10 cellular contexts compared by ENCODE assay signal in the genomic region with DNA sequence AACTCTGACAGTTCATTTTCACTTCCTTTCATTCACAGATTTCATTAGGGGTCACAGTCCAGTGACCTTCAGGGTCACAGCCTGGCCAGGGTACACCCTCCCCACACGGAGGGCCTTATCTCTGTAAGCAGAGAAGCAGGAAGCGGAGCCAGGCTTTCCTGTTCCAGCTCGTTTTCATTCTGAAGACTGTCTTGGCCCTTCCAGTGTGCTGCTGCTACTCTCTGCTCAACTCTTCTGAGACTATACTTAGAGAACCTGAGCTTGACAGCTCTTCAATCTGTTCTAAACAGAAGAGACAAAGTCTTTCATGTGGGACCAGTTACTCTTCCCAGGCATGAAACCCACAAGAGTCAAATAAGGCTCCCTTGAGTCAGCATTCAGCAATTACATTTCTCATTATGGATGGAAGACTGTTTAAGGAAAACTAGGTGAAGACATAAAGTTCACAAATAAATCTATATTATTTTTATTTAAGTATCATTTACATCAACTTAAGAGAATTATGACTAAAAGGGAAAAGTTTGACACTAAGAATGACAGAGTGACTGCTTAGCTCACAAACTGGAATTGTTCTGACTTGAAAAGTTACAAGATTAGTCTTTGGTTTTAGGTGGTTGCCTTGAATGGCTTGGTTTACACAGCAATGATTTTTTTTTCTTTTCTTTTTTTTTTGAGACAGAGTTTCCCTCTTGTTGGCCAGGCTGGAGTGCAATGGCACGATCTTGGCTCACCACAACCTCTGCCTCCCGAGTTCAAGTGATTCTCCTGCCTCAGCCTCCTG. TPM values are rescaled to one million over a fixed set of nuclear protein-coding genes. Genes with fewer than 3 reads are reported as not detected.
A peak's percentile ranks its signal among the peaks of the same experiment; 100 is the strongest.
DNase-seq lines count a peak whose midpoint lies in the region; ATAC-seq and TF ChIP-seq lines count a peak whose summit lies in the region.
"Had no signal": no experiment of that assay in that cellular context is flagged by ENCODE, and none has a peak within 500 bp of the region (broad histone marks: within the 10 kb centered on the region; RNA-seq: fewer than 3 reads in every experiment).

No MANE protein-coding gene starts in this region.

- H3K27ac ChIP-seq in endodermal cell (ENCODE audit: low read depth, low read length) (no peak overlapping the region), brain microvascular endothelial cell (no peak overlapping the region)
- no peak overlapping the region for H3K27ac ChIP-seq in effector memory CD4-positive, alpha-beta T cell (ENCODE audit: insufficient read depth, low read length, poor library complexity, severe bottlenecking)
- H3K27ac ChIP-seq: SJSA1 had no signal

- H3K9me3 ChIP-seq in endodermal cell (ENCODE audit: control insufficient read depth, low read length), result no peaks in the 10 kb centered on the region
- H3K9me3 ChIP-seq in effector memory CD4-positive, alpha-beta T cell (ENCODE audit: control insufficient read depth, low read length), result no peaks in the 10 kb centered on the region

- H3K4me3 ChIP-seq in endodermal cell (ENCODE audit: low read length) (no peak overlapping the region), brain microvascular endothelial cell (ENCODE audit: low read depth, low read length) (no peak overlapping the region)
- no peak overlapping the region for H3K4me3 ChIP-seq in effector memory CD4-positive, alpha-beta T cell (ENCODE audit: insufficient read depth, low read depth, low read length, poor library complexity, severe bottlenecking)
- H3K4me3 ChIP-seq: SJSA1 had no signal

- TF ChIP-seq CTCF in GM13976 (IDR thresholded peaks at IDR 0.05; ENCODE audit: borderline replicate concordance, control extremely low read depth, extremely low read depth, insufficient read depth, missing control alignments) (no peak), endodermal cell (conservative IDR thresholded peaks at IDR 0.05) (no peak), progenitor cell of endocrine pancreas (IDR thresholded peaks at IDR 0.05; ENCODE audit: unreplicated experiment) (no peak), brain microvascular endothelial cell (IDR thresholded peaks at IDR 0.05; ENCODE audit: low read depth, low read length, missing control alignments) (no peak)

- peaks cover 39% of the 10 kb centered on the region for H3K27me3 ChIP-seq in endodermal cell (ENCODE audit: control insufficient read depth, insufficient read depth, low read length, poor library complexity, severe bottlenecking)
- H3K27me3 ChIP-seq in effector memory CD4-positive, alpha-beta T cell (replicated peaks; ENCODE audit: control insufficient read depth, insufficient read depth, low read length, poor library complexity, severe bottlenecking), result peaks cover 15% of the 10 kb centered on the region
- peaks cover 49% of the 10 kb centered on the region for H3K27me3 ChIP-seq in brain microvascular endothelial cell (replicated peaks)

- WGBS in endodermal cell (ENCODE audit: insufficient coverage in 1 of 2, insufficient read length in 1 of 2), 2 experiments, result 58 to 64% methylated on average over 5 of the region's 5 CpGs

- in situ Hi-C loops in GM13976 (cut with MboI; ENCODE audit: low sequenced_read_pairs, unreplicated experiment), result no loop called here
- in situ Hi-C loops in brain microvascular endothelial cell (cut with HindIII; ENCODE audit: low pct_ligation_motif_present, low sequenced_read_pairs), result no loop called here

- H3K27ac Mint-ChIP-seq in endodermal cell, result no peak overlapping the region
- peak overlapping the region; percentile 53 for H3K27ac Mint-ChIP-seq in progenitor cell of endocrine pancreas

- no peaks in the 10 kb centered on the region for H3K36me3 ChIP-seq in endodermal cell (ENCODE audit: control insufficient read depth, insufficient read depth, low read length)
- H3K36me3 ChIP-seq in effector memory CD4-positive, alpha-beta T cell (ENCODE audit: control insufficient read depth, insufficient read depth, low read length), result no peaks in the 10 kb centered on the region
- H3K36me3 ChIP-seq in brain microvascular endothelial cell (replicated peaks), result no peaks in the 10 kb centered on the region
- H3K36me3 ChIP-seq: SJSA1 had no signal

- H3K4me1 ChIP-seq in endodermal cell (ENCODE audit: control insufficient read depth, insufficient read depth, low read length), result peaks cover 4% of the 10 kb centered on the region
- H3K4me1 ChIP-seq in effector memory CD4-positive, alpha-beta T cell (ENCODE audit: control insufficient read depth, insufficient read depth, low read length, poor library complexity, severe bottlenecking), result peaks cover 31% of the 10 kb centered on the region

- H3K9me3 Mint-ChIP-seq in endodermal cell (no peaks in the 10 kb centered on the region), progenitor cell of endocrine pancreas (ENCODE audit: low read depth) (no peaks in the 10 kb centered on the region)

- DNase-seq in GM13976 (ENCODE audit: low spot score) (peak; percentile 37), NAMALWA (ENCODE audit: low spot score) (peak; percentile 81), endodermal cell (peak; percentile 58), progenitor cell of endocrine pancreas (ENCODE audit: low spot score, unreplicated experiment) (no peak), brain microvascular endothelial cell (no peak)
- no peak for DNase-seq in effector memory CD4-positive, alpha-beta T cell

- no peak overlapping the region for H3K4me3 Mint-ChIP-seq in endodermal cell
- H3K4me3 Mint-ChIP-seq in progenitor cell of endocrine pancreas (ENCODE audit: low read depth), result no peak overlapping the region

- ATAC-seq in GM21717 (IDR thresholded peaks at IDR 0.05; ENCODE audit: unreplicated experiment), result no peak
- no peak for ATAC-seq in GM21526 (IDR thresholded peaks at IDR 0.05; ENCODE audit: low FRiP score, unreplicated experiment)

- peaks cover 35% of the 10 kb centered on the region for H3K27me3 Mint-ChIP-seq in endodermal cell (ENCODE audit: insufficient read depth)
- peaks cover 37% of the 10 kb centered on the region for H3K27me3 Mint-ChIP-seq in progenitor cell of endocrine pancreas

- H3K36me3 Mint-ChIP-seq in endodermal cell (ENCODE audit: low read depth) (no peaks in the 10 kb centered on the region), progenitor cell of endocrine pancreas (ENCODE audit: insufficient read depth) (no peaks in the 10 kb centered on the region)

- peaks cover 26% of the 10 kb centered on the region for H3K4me1 Mint-ChIP-seq in endodermal cell
- peaks cover 8% of the 10 kb centered on the region for H3K4me1 Mint-ChIP-seq in progenitor cell of endocrine pancreas (ENCODE audit: low read depth)

- no peak overlapping the region for H3K9ac ChIP-seq in endodermal cell (ENCODE audit: extremely low read depth, low read length, poor library complexity, severe bottlenecking)

RNA-seq across cellular contexts. Expression of a gene that starts 4.8 kb away (rescaled TPM):
- total RNA-seq in endodermal cell (not detected), progenitor cell of endocrine pancreas (not detected in 2 replicates)
- polyA plus RNA-seq in endodermal cell (2013, experiment 1 of 2), result not detected
- polyA plus RNA-seq in endodermal cell (2013, experiment 2 of 2), result not detected
- total RNA-seq: MCF 10A, SJSA1 had no signal

RNA-seq across cellular contexts. Expression of a gene that starts 5.0 kb away (rescaled TPM):
- total RNA-seq in endodermal cell (under 1 TPM; 0.24 to 0.35 TPM), progenitor cell of endocrine pancreas (not detected in 2 replicates)
- 0.14 TPM for polyA plus RNA-seq in endodermal cell (2013, experiment 1 of 2)
- polyA plus RNA-seq in endodermal cell (2013, experiment 2 of 2), result 0.17 TPM
- total RNA-seq: MCF 10A, SJSA1 had no signal

Comparison
In these comparisons a context has a peak if more than half of its experiments do, and no peak if none do; other contexts are left out.
1. DNase-seq: peak in GM13976 (single experiment), NAMALWA (single experiment) and endodermal cell (single experiment); none in progenitor cell of endocrine pancreas (single experiment), effector memory CD4-positive, alpha-beta T cell (0 of 3) and brain microvascular endothelial cell (single experiment).